9 cellular contexts compared by ENCODE assay signal in genomic region chr4:42638993-42639392, GRCh38. TPM values are rescaled to one million over a fixed set of nuclear protein-coding genes. Genes with fewer than 3 reads are reported as not detected.
A peak's percentile ranks its signal among the peaks of the same experiment; 100 is the strongest.
DNase-seq lines count a peak whose midpoint lies in the region; ATAC-seq and TF ChIP-seq lines count a peak whose summit lies in the region.
"Had no signal": no experiment of that assay in that cellular context is flagged by ENCODE, and none has a peak within 500 bp of the region (broad histone marks: within the 10 kb centered on the region; RNA-seq: fewer than 3 reads in every experiment).

No MANE protein-coding gene starts in this region.

- no TSS peak for BruUV-seq in Caco-2 (replicated peaks; lab: Mats Ljungman, UMichigan)

- POLR2A ChIA-PET in activated CD4-positive, alpha-beta T cell treated with anti-CD3 and anti-CD28 coated beads for 36 hours (lab: Charles Lee): no interaction called here
- POLR2A ChIA-PET in Caco-2 (lab: Charles Lee): no interaction called here

- CTCF ChIA-PET in activated CD4-positive, alpha-beta T cell treated with anti-CD3 and anti-CD28 coated beads for 36 hours (lab: Charles Lee): no interaction called here
- CTCF ChIA-PET in Caco-2 (lab: Charles Lee): no interaction called here

- H3K9me3 Mint-ChIP-seq in glutamatergic neuron (ENCODE audit: unreplicated experiment): peaks cover 23% of the 10 kb centered on the region
- H3K9me3 Mint-ChIP-seq in endothelial cell (ENCODE audit: unreplicated experiment): no peaks in the 10 kb centered on the region
- no peaks in the 10 kb centered on the region for H3K9me3 Mint-ChIP-seq in activated CD4-positive, alpha-beta T cell treated with anti-CD3 and anti-CD28 coated beads for 36 hours (ENCODE audit: low read depth)
- no peaks in the 10 kb centered on the region for H3K9me3 Mint-ChIP-seq in Caco-2 (ENCODE audit: unreplicated experiment)

- DNase-seq in glutamatergic neuron (no peak), GM03348 (ENCODE audit: low spot score) (no peak), endothelial cell (ENCODE audit: low spot score) (no peak), Caco-2 (no peak)
- no peak for DNase-seq in activated CD4-positive, alpha-beta T cell treated with anti-CD3 and anti-CD28 coated beads for 36 hours
- DNase-seq: pancreas had no signal

- H3K9me3 ChIP-seq in Caco-2: no peaks in the 10 kb centered on the region
- H3K9me3 ChIP-seq: pancreas had no signal

- H3K36me3 Mint-ChIP-seq in glutamatergic neuron (ENCODE audit: unreplicated experiment) (no peaks in the 10 kb centered on the region), endothelial cell (ENCODE audit: low read depth, unreplicated experiment) (no peaks in the 10 kb centered on the region), Caco-2 (ENCODE audit: insufficient read depth, unreplicated experiment) (no peaks in the 10 kb centered on the region)
- H3K36me3 Mint-ChIP-seq in activated CD4-positive, alpha-beta T cell treated with anti-CD3 and anti-CD28 coated beads for 36 hours (ENCODE audit: low read depth): no peaks in the 10 kb centered on the region

- peaks cover 38% of the 10 kb centered on the region for H3K4me1 ChIP-seq in Caco-2

- intact Hi-C loops in activated CD4-positive, alpha-beta T cell treated with anti-CD3 and anti-CD28 coated beads for 36 hours (cut with DNase I, micrococcal nuclease): no loop called here
- intact Hi-C loops in Caco-2 (cut with micrococcal nuclease; ENCODE audit: unreplicated experiment): no loop called here

- H3K4me3 ChIP-seq in Caco-2 (ENCODE audit: low read depth, low read length): no peak overlapping the region
- H3K4me3 ChIP-seq: pancreas had no signal

- peak overlapping the region; percentile 74 for H3K4me3 Mint-ChIP-seq in glutamatergic neuron (ENCODE audit: unreplicated experiment)
- no peak overlapping the region for H3K4me3 Mint-ChIP-seq in endothelial cell (ENCODE audit: unreplicated experiment)
- H3K4me3 Mint-ChIP-seq in activated CD4-positive, alpha-beta T cell treated with anti-CD3 and anti-CD28 coated beads for 36 hours: no peak overlapping the region
- H3K4me3 Mint-ChIP-seq in Caco-2 (ENCODE audit: unreplicated experiment): no peak overlapping the region

- no peak for TF ChIP-seq CTCF in glutamatergic neuron (IDR thresholded peaks at IDR 0.05; ENCODE audit: partially characterized antibody, unreplicated experiment)
- no peak for TF ChIP-seq CTCF in endothelial cell (IDR thresholded peaks at IDR 0.05; ENCODE audit: unreplicated experiment)
- no peak for TF ChIP-seq CTCF in Caco-2 (IDR thresholded peaks at IDR 0.05; ENCODE audit: insufficient read depth in 1 of 2, low read depth in 1 of 2, low read length in 1 of 2, severe bottlenecking in 1 of 2, unreplicated experiment in 1 of 2)

- peak overlapping the region; percentile 100 for H3K27ac Mint-ChIP-seq in glutamatergic neuron (ENCODE audit: unreplicated experiment)
- no peak overlapping the region for H3K27ac Mint-ChIP-seq in endothelial cell (ENCODE audit: unreplicated experiment)
- H3K27ac Mint-ChIP-seq in activated CD4-positive, alpha-beta T cell treated with anti-CD3 and anti-CD28 coated beads for 36 hours: no peak overlapping the region
- H3K27ac Mint-ChIP-seq in Caco-2 (ENCODE audit: unreplicated experiment): no peak overlapping the region

- H3K27me3 ChIP-seq in Caco-2 (replicated peaks; ENCODE audit: control insufficient read depth, insufficient read depth, low read length): no peaks in the 10 kb centered on the region
- H3K27me3 ChIP-seq: pancreas had no signal

- H3K36me3 ChIP-seq in Caco-2 (ENCODE audit: control insufficient read depth, insufficient read depth, low read length): no peaks in the 10 kb centered on the region
- H3K36me3 ChIP-seq: pancreas had no signal

- H3K27me3 Mint-ChIP-seq in glutamatergic neuron (ENCODE audit: unreplicated experiment) (peaks cover 18% of the 10 kb centered on the region), endothelial cell (ENCODE audit: unreplicated experiment) (peaks cover 2% of the 10 kb centered on the region), Caco-2 (ENCODE audit: insufficient read depth, unreplicated experiment) (no peaks in the 10 kb centered on the region)
- H3K27me3 Mint-ChIP-seq in activated CD4-positive, alpha-beta T cell treated with anti-CD3 and anti-CD28 coated beads for 36 hours: no peaks in the 10 kb centered on the region

- H3K4me1 Mint-ChIP-seq in glutamatergic neuron (ENCODE audit: low read depth, unreplicated experiment) (peaks cover 89% of the 10 kb centered on the region), endothelial cell (ENCODE audit: unreplicated experiment) (peaks cover 11% of the 10 kb centered on the region), Caco-2 (ENCODE audit: low read depth, unreplicated experiment) (peaks cover 22% of the 10 kb centered on the region)
- peaks cover 76% of the 10 kb centered on the region for H3K4me1 Mint-ChIP-seq in activated CD4-positive, alpha-beta T cell treated with anti-CD3 and anti-CD28 coated beads for 36 hours

- ATAC-seq in GM18508 (IDR thresholded peaks at IDR 0.05; ENCODE audit: insufficient read depth, unreplicated experiment) (peak; percentile 66), GM21515 (IDR thresholded peaks at IDR 0.05; ENCODE audit: unreplicated experiment) (peak; percentile 56), HG03439 (IDR thresholded peaks at IDR 0.05; ENCODE audit: unreplicated experiment) (peak; percentile 56)
- ATAC-seq in activated CD4-positive, alpha-beta T cell treated with anti-CD3 and anti-CD28 coated beads for 36 hours: no peak
- ATAC-seq: pancreas had no signal

RNA-seq across cellular contexts. Expression of gene ATP8A1, which starts 17.9 kb away (rescaled TPM):
- 278 TPM for total RNA-seq in glutamatergic neuron (ENCODE audit: unreplicated experiment)
- total RNA-seq in endothelial cell (ENCODE audit: unreplicated experiment): 44.0 TPM
- total RNA-seq in activated CD4-positive, alpha-beta T cell treated with anti-CD3 and anti-CD28 coated beads for 36 hours: 10 to 100 TPM; 15.1 to 21.1 TPM
- total RNA-seq in Caco-2 (2022): 9.3 and 11.6 TPM in 2 replicates
